In the genomic region with DNA sequence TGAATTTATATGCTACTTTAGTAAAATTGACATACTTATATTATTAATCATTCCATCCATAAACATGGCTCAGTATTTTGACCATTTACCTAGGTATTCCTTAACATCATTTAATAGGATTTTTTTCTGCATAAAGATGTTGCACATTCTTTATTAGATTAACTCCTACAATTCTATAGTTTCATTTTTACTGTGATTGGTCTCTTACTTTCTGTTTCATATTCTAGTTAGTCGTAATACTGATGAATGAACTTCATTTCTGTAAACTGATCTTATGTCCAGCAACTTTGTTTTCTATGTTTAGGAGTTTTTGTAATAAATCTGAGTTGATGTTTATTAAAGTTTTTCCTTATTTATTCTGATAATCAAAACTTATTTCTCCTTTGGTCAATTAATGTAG, we compare ENCODE assay signal across 13 cellular contexts.
A peak's percentile ranks its signal among the peaks of the same experiment; 100 is the strongest.
DNase-seq lines count a peak whose midpoint lies in the region; ATAC-seq, FAIRE-seq and TF ChIP-seq lines count a peak whose summit lies in the region.
"Had no signal": no experiment of that assay in that cellular context is flagged by ENCODE, and none has a peak within 500 bp of the region (broad histone marks: within the 10 kb centered on the region; RNA-seq: fewer than 3 reads in every experiment).

No MANE protein-coding gene starts in this region.

- DNase-seq in GM18507 (ENCODE audit: extremely low spot score, insufficient read length, low read depth) (no peak), GM20000 (ENCODE audit: low spot score) (peak; percentile 29), CD14-positive monocyte (ENCODE audit: low spot score) (no peak), NCI-H446 treated with DMSO at 0.1 percent for 48 hours (lab: John Stamatoyannopoulos, UW) (no peak), substantia nigra (lab: John Stamatoyannopoulos, UW) (no peak), glomerular visceral epithelial cell (ENCODE audit: extremely low spot score) (no peak)
- DNase-seq: activated T-cell treated with anti-CD3 and anti-CD28 coated beads, Interleukin-2, amount 50 U/mL, for 1 hour; cerebellar nuclear complex; stimulated activated CD4-positive, alpha-beta T cell treated with anti-CD3 and anti-CD28 coated beads, Interleukin-1b, Interleukin-23, amount 100 ng/mL, for 48 hours; T-helper 9 cell had no signal

- H3K4me3 Mint-ChIP-seq in CD14-positive monocyte = peak overlapping the region in 1 of 2 donors; percentile 35

- no peak overlapping the region for H3K27ac ChIP-seq in OCI-LY3 (ENCODE audit: low read length)
- no peak overlapping the region for H3K27ac ChIP-seq in substantia nigra (ENCODE audit: low read depth, low read length, poor library complexity, severe bottlenecking)
- H3K27ac ChIP-seq: suprapubic skin had no signal

- intact Hi-C loops in CD14-positive monocyte (cut with micrococcal nuclease) = no loop called here

- H3K36me3 Mint-ChIP-seq in CD14-positive monocyte = no peaks in the 10 kb centered on the region

- H3K36me3 ChIP-seq in OCI-LY3 (replicated peaks; ENCODE audit: low read depth, low read length) = no peaks in the 10 kb centered on the region
- H3K36me3 ChIP-seq: suprapubic skin had no signal

- H3K9me3 ChIP-seq in OCI-LY3 (ENCODE audit: insufficient read depth, low read length) = no peaks in the 10 kb centered on the region
- H3K9me3 ChIP-seq: suprapubic skin had no signal

- H3K4me3 ChIP-seq in OCI-LY3 (ENCODE audit: low read length) = peak overlapping the region; percentile 34
- H3K4me3 ChIP-seq: suprapubic skin had no signal

- no peaks in the 10 kb centered on the region for H3K79me2 ChIP-seq in OCI-LY3 (ENCODE audit: low read length)

- H4K20me1 ChIP-seq in OCI-LY3 (ENCODE audit: insufficient read depth, low read length) = no peaks in the 10 kb centered on the region

- H3K9ac ChIP-seq in OCI-LY3 (ENCODE audit: low read length) = peak overlapping the region; percentile 3; the same call in 1 of the 2 replicates

- H3K27me3 ChIP-seq in OCI-LY3 (ENCODE audit: low read depth, low read length) = no peaks in the 10 kb centered on the region
- H3K27me3 ChIP-seq: suprapubic skin had no signal

- ATAC-seq in HG03025 (IDR thresholded peaks at IDR 0.05; ENCODE audit: low FRiP score, unreplicated experiment) = peak; percentile 49

- H2AFZ ChIP-seq in OCI-LY3 (ENCODE audit: low read depth, low read length) = peak overlapping the region; percentile 26; the same call in 1 of the 2 replicates

- peaks cover 0 to 3% (median 0%) of the 10 kb centered on the region in 7 donors for H3K9me3 Mint-ChIP-seq in CD14-positive monocyte

- H3K4me1 ChIP-seq in OCI-LY3 (ENCODE audit: low read length) = peaks cover 33% of the 10 kb centered on the region
- H3K4me1 ChIP-seq: suprapubic skin had no signal

- no peak for TF ChIP-seq CTCF in GM20000 (IDR thresholded peaks at IDR 0.05; ENCODE audit: extremely low read depth, missing control alignments)
- no peak for TF ChIP-seq CTCF in OCI-LY3 (IDR thresholded peaks at IDR 0.05; ENCODE audit: low read depth, low read length)
- no peak for TF ChIP-seq CTCF in CD14-positive monocyte (IDR thresholded peaks at IDR 0.05)

- H3K27me3 Mint-ChIP-seq in CD14-positive monocyte (ENCODE audit: low read depth in 3 of 3) = peaks cover 0 to 2% (median 2%) of the 10 kb centered on the region in 3 donors

- no peak overlapping the region for H3K27ac Mint-ChIP-seq in CD14-positive monocyte

- peak; percentile 81 for FAIRE-seq in GM18507 (lab: Jason Lieb, UNC)

- peaks cover 2% of the 10 kb centered on the region for H3K4me1 Mint-ChIP-seq in CD14-positive monocyte

- H3K4me2 ChIP-seq in OCI-LY3 (ENCODE audit: low read length) = peak overlapping the region; percentile 51
